16 cellular contexts compared by ENCODE assay signal in the genomic region with DNA sequence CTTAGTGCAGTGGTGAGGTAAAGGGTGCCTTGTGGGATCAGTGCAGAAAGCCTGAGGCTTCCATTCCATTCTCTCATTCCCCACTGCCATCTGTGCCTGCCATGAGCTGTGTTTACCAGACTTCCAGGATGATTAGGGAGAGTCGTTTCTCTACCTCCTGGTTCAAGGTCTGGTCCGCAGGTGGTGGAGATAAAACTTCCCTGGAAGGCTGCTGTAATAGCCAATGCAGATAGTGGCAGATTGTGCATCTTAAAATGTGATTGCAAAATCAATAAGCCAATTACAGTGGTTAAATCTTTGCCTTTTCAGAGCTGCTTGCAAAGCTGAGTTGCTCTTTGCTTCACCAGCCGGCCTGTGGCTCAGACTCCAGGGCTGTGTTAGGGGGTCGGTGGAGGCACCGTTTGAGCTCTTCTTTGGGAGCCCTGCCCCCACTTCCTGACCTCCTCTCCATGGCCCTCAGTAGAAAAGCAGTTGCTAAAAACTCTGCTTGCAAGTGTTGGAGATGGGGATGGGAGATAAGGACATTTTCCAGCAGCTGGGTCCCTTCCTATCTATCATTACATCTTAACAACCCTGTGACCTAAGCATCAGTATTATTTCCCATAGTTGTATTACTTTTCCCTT.
DNase-seq lines count a peak whose midpoint lies in the region; ATAC-seq and TF ChIP-seq lines count a peak whose summit lies in the region.
"Had no signal": no experiment of that assay in that cellular context is flagged by ENCODE, and none has a peak within 500 bp of the region (broad histone marks: within the 10 kb centered on the region; RNA-seq: fewer than 3 reads in every experiment).

No MANE protein-coding gene starts in this region.

- no peaks in the 10 kb centered on the region for H3K4me1 Mint-ChIP-seq in CD14-positive monocyte
- H3K4me1 Mint-ChIP-seq: activated naive CD8-positive, alpha-beta T cell treated with anti-CD3 and anti-CD28 coated beads, Interleukin-2, amount 10 ng/mL, durations not matched to agents 7 days and 5 days; central memory CD8-positive, alpha-beta T cell had no signal

- no peak for TF ChIP-seq CTCF in CD14-positive monocyte (IDR thresholded peaks at IDR 0.05)

- no peaks in the 10 kb centered on the region for H3K36me3 Mint-ChIP-seq in CD14-positive monocyte
- H3K36me3 Mint-ChIP-seq: activated naive CD8-positive, alpha-beta T cell treated with anti-CD3 and anti-CD28 coated beads, Interleukin-2, amount 10 ng/mL, durations not matched to agents 7 days and 5 days had no signal

- H3K27ac Mint-ChIP-seq in CD14-positive monocyte: no peak overlapping the region
- H3K27ac Mint-ChIP-seq: activated naive CD8-positive, alpha-beta T cell treated with anti-CD3 and anti-CD28 coated beads, Interleukin-2, amount 10 ng/mL, durations not matched to agents 7 days and 5 days; HFFc6 had no signal

- no peak overlapping the region for H3K4me3 Mint-ChIP-seq in CD14-positive monocyte
- H3K4me3 Mint-ChIP-seq: activated naive CD8-positive, alpha-beta T cell treated with anti-CD3 and anti-CD28 coated beads, Interleukin-2, amount 10 ng/mL, durations not matched to agents 7 days and 5 days; central memory CD8-positive, alpha-beta T cell; HFFc6 had no signal

- DNase-seq in CD14-positive monocyte (ENCODE audit: low spot score) (peak; percentile 30), KBM-7 (peak; percentile 62), mucosa of gallbladder (ENCODE audit: low spot score) (peak; percentile 68), DMS153 (lab: John Stamatoyannopoulos, UW) (no peak)
- no peak for DNase-seq in activated CD4-positive, alpha-beta T cell treated with anti-CD3 and anti-CD28 coated beads for 1 hour
- DNase-seq: activated naive CD8-positive, alpha-beta T cell treated with anti-CD3 and anti-CD28 coated beads, Interleukin-2, amount 10 ng/mL, durations not matched to agents 7 days and 5 days; HFFc6; NCI-H345; occipital lobe; stimulated activated CD4-positive, alpha-beta T cell treated with anti-CD3 and anti-CD28 coated beads, Interleukin-12 subunit alpha, Interleukin-12 subunit beta, amount 100 ng/mL, for 4 hours had no signal

- in situ Hi-C loops in KBM-7 (cut with MboI; ENCODE audit: low pct_unique_long_range_greater_than_20kb, low sequenced_read_pairs): no loop called here

- peaks cover 0 to 3% (median 0%) of the 10 kb centered on the region in 7 donors for H3K9me3 Mint-ChIP-seq in CD14-positive monocyte
- H3K9me3 Mint-ChIP-seq: activated naive CD8-positive, alpha-beta T cell treated with anti-CD3 and anti-CD28 coated beads, Interleukin-2, amount 10 ng/mL, durations not matched to agents 7 days and 5 days; central memory CD8-positive, alpha-beta T cell had no signal

- intact Hi-C loops in CD14-positive monocyte (cut with micrococcal nuclease): no loop called here

- H3K27me3 Mint-ChIP-seq in CD14-positive monocyte (ENCODE audit: low read depth in 3 of 3): peaks cover 0 to 5% (median 3%) of the 10 kb centered on the region in 3 donors
- H3K27me3 Mint-ChIP-seq: activated naive CD8-positive, alpha-beta T cell treated with anti-CD3 and anti-CD28 coated beads, Interleukin-2, amount 10 ng/mL, durations not matched to agents 7 days and 5 days had no signal

- ATAC-seq in SK-N-SH treated with all-trans-retinoic acid at 6 μM for 48 hours (peak; percentile 36; the same call in 1 of the 3 replicates), GM18517 (IDR thresholded peaks at IDR 0.05; ENCODE audit: unreplicated experiment) (no peak), GM21367 (IDR thresholded peaks at IDR 0.05; ENCODE audit: unreplicated experiment) (no peak)
- ATAC-seq: activated CD4-positive, CD25-positive, alpha-beta regulatory T cell treated with anti-CD3 and anti-CD28 coated beads, Interleukin-2, amount 50 U/mL, for 24 hours; Panc1 had no signal

TF ChIP-seq in SK-N-SH treated with all-trans-retinoic acid at 6 μM for 48 hours, 23 proteins besides CTCF, POLR2A, EP300 and RAD21:
- TF ChIP-seq CSDC2 (CRISPR knock-in tag; IDR thresholded peaks at IDR 0.05): no peak
- TF ChIP-seq, protein P1, sequence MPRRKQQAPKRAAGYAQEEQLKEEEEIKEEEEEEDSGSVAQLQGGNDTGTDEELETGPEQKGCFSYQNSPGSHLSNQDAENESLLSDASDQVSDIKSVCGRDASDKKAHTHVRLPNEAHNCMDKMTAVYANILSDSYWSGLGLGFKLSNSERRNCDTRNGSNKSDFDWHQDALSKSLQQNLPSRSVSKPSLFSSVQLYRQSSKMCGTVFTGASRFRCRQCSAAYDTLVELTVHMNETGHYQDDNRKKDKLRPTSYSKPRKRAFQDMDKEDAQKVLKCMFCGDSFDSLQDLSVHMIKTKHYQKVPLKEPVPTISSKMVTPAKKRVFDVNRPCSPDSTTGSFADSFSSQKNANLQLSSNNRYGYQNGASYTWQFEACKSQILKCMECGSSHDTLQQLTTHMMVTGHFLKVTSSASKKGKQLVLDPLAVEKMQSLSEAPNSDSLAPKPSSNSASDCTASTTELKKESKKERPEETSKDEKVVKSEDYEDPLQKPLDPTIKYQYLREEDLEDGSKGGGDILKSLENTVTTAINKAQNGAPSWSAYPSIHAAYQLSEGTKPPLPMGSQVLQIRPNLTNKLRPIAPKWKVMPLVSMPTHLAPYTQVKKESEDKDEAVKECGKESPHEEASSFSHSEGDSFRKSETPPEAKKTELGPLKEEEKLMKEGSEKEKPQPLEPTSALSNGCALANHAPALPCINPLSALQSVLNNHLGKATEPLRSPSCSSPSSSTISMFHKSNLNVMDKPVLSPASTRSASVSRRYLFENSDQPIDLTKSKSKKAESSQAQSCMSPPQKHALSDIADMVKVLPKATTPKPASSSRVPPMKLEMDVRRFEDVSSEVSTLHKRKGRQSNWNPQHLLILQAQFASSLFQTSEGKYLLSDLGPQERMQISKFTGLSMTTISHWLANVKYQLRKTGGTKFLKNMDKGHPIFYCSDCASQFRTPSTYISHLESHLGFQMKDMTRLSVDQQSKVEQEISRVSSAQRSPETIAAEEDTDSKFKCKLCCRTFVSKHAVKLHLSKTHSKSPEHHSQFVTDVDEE (CRISPR knock-in tag; IDR thresholded peaks at IDR 0.05): peak; percentile 62; the same call in 1 of the 2 replicates
- peak; percentile 88; the same call in 1 of the 2 replicates for TF ChIP-seq TCF4 (CRISPR knock-in tag; IDR thresholded peaks at IDR 0.05; ENCODE audit: borderline replicate concordance)
- TF ChIP-seq ESRRG (CRISPR knock-in tag; IDR thresholded peaks at IDR 0.05): no peak
TF ChIP-seq in SK-N-SH treated with all-trans-retinoic acid at 6 μM for 48 hours: peak in this region for 2.

Comparison
In these comparisons a context has a peak if more than half of its experiments do, and no peak if none do; other contexts are left out.
1. DNase-seq: peak in CD14-positive monocyte (single experiment), KBM-7 (single experiment) and mucosa of gallbladder (single experiment); none in activated CD4-positive, alpha-beta T cell treated with anti-CD3 and anti-CD28 coated beads for 1 hour (single experiment) and DMS153 (single experiment).